Comparison of ENCODE assay signal across 8 cellular contexts in genomic region chr10:35451103-35452016, GRCh38.
DNase-seq lines count a peak whose midpoint lies in the region; ATAC-seq and TF ChIP-seq lines count a peak whose summit lies in the region.

No MANE protein-coding gene starts in this region.

- no peaks in the 10 kb centered on the region for H3K27me3 Mint-ChIP-seq in CD8-positive, alpha-beta T cell (ENCODE audit: low read depth)

- peaks cover 89% of the 10 kb centered on the region for H3K4me1 Mint-ChIP-seq in CD8-positive, alpha-beta T cell (ENCODE audit: low read depth)

- no peak for DNase-seq in CD8-positive, alpha-beta T cell
- DNase-seq in dorsolateral prefrontal cortex (no peak), smooth muscle cell (lab: John Stamatoyannopoulos, UW; ENCODE audit: unreplicated experiment) (no peak), NCI-H1105 treated with DMSO at 0.1 percent for 48 hours (lab: John Stamatoyannopoulos, UW) (no peak)
- no peak for DNase-seq in stimulated activated CD4-positive, alpha-beta T cell treated with anti-CD3 and anti-CD28 coated beads, Interleukin-2, amount 100 ng/mL, for 24 hours
- no peak for DNase-seq in activated CD4-positive, alpha-beta T cell treated with anti-CD3 and anti-CD28 coated beads, Interleukin-2, amount 50 U/mL, for 1 hour

- no peaks in the 10 kb centered on the region for H3K9me3 ChIP-seq in CD8-positive, alpha-beta T cell (ENCODE audit: low read length)
- no peaks in the 10 kb centered on the region for H3K9me3 ChIP-seq in smooth muscle cell (replicated peaks; ENCODE audit: low read depth)

- intact Hi-C loops in CD8-positive, alpha-beta T cell (cut with DNase I, micrococcal nuclease): no loop called here
- intact Hi-C loops in dorsolateral prefrontal cortex (cut with DNase I): no loop called here

- H3K79me2 ChIP-seq in smooth muscle cell (ENCODE audit: low read depth): peaks cover 89% of the 10 kb centered on the region

- H3K4me2 ChIP-seq in smooth muscle cell: peak overlapping the region; percentile 64

- H3K27ac ChIP-seq in CD8-positive, alpha-beta T cell (ENCODE audit: low read depth, low read length): no peak overlapping the region
- peak overlapping the region in 58 of 59 donors; percentile 18 to 100 (median 80) for H3K27ac ChIP-seq in dorsolateral prefrontal cortex
- H3K27ac ChIP-seq in smooth muscle cell (ENCODE audit: low read depth): peak overlapping the region; percentile 65

- no peak for ATAC-seq in CD8-positive, alpha-beta T cell
- ATAC-seq in GM21423 (IDR thresholded peaks at IDR 0.05; ENCODE audit: unreplicated experiment) (peak; percentile 95), HG03575 (IDR thresholded peaks at IDR 0.05; ENCODE audit: extremely low read depth, insufficient number of reproducible peaks, low FRiP score, unreplicated experiment) (peak; percentile 97)

- H3K4me3 Mint-ChIP-seq in CD8-positive, alpha-beta T cell: no peak overlapping the region

- WGBS in smooth muscle cell (ENCODE audit: low lambda C conversion rate): 82% methylated on average over 8 of the region's 8 CpGs

- H3K27ac Mint-ChIP-seq in CD8-positive, alpha-beta T cell: peak overlapping the region; percentile 37

- CTCF ChIA-PET in CD8-positive, alpha-beta T cell (lab: Charles Lee): interaction anchor here (0.6 kb wide), 1 partner anchor 52 kb away, joined by 3 read pairs; no protein-coding TSS in a partner anchor

- H3K9ac ChIP-seq in smooth muscle cell (ENCODE audit: low read depth): peak overlapping the region; percentile 31

- peaks cover 5% of the 10 kb centered on the region for H3F3A ChIP-seq in smooth muscle cell (ENCODE audit: low read depth)

- peaks cover 88% of the 10 kb centered on the region for H3K4me1 ChIP-seq in CD8-positive, alpha-beta T cell (ENCODE audit: insufficient read depth, low read length)
- H3K4me1 ChIP-seq in smooth muscle cell (ENCODE audit: low read depth): peaks cover 40% of the 10 kb centered on the region

- no peak overlapping the region for H3K4me3 ChIP-seq in CD8-positive, alpha-beta T cell (ENCODE audit: low read depth, low read length)
- no peak overlapping the region for H3K4me3 ChIP-seq in dorsolateral prefrontal cortex
- H3K4me3 ChIP-seq in smooth muscle cell: no peak overlapping the region

- no peaks in the 10 kb centered on the region for H3K9me3 Mint-ChIP-seq in CD8-positive, alpha-beta T cell

- H3K36me3 Mint-ChIP-seq in CD8-positive, alpha-beta T cell: peaks cover 6% of the 10 kb centered on the region

- peaks cover 92% of the 10 kb centered on the region for H4K20me1 ChIP-seq in smooth muscle cell (ENCODE audit: low read depth)

- H3K27me3 ChIP-seq in CD8-positive, alpha-beta T cell (ENCODE audit: insufficient read depth, low read length): no peaks in the 10 kb centered on the region
- H3K27me3 ChIP-seq in dorsolateral prefrontal cortex: no peaks in the 10 kb centered on the region
- H3K27me3 ChIP-seq in smooth muscle cell (ENCODE audit: low read depth): no peaks in the 10 kb centered on the region

- no peaks in the 10 kb centered on the region for H3K36me3 ChIP-seq in CD8-positive, alpha-beta T cell (ENCODE audit: insufficient read depth, low read length)
- no peaks in the 10 kb centered on the region for H3K36me3 ChIP-seq in smooth muscle cell (ENCODE audit: low read depth)

- POLR2A ChIA-PET in CD8-positive, alpha-beta T cell (lab: Charles Lee): no interaction called here

- H2AFZ ChIP-seq in smooth muscle cell (ENCODE audit: low read depth): no peak overlapping the region

- TF ChIP-seq CTCF in CD8-positive, alpha-beta T cell (IDR thresholded peaks at IDR 0.05): no peak
- no peak for TF ChIP-seq CTCF in dorsolateral prefrontal cortex (IDR thresholded peaks at IDR 0.05 in 54 of 56, conservative IDR thresholded peaks at IDR 0.05 in 2 of 56; ENCODE audit: low read depth in 1 of 56, partially characterized antibody in 56 of 56)
- no peak for TF ChIP-seq CTCF in smooth muscle cell (IDR thresholded peaks at IDR 0.05; ENCODE audit: borderline replicate concordance, insufficient read depth, poor library complexity, severe bottlenecking)
